Comparison of ENCODE assay signal across 8 cellular contexts in genomic region chr15:67968564-67969440, GRCh38.
A peak's percentile ranks its signal among the peaks of the same experiment; 100 is the strongest.
DNase-seq lines count a peak whose midpoint lies in the region; ATAC-seq and TF ChIP-seq lines count a peak whose summit lies in the region.

No MANE protein-coding gene starts in this region.

- ATAC-seq in HG03442 (IDR thresholded peaks at IDR 0.05; ENCODE audit: unreplicated experiment), result no peak
- no peak for ATAC-seq in natural killer cell treated with Interleukin-12 subunit alpha and Interleukin-12 subunit beta and Interleukin-15 and Interleukin-18, amount 100 ng/mL, for 72 hours
- no peak for ATAC-seq in HG02840 (IDR thresholded peaks at IDR 0.05; ENCODE audit: low FRiP score, unreplicated experiment)

- intact Hi-C loops in sigmoid colon (cut with DNase I), result loop anchor here (5.0 kb wide), 1 partner anchor 52 kb away; no protein-coding TSS in a partner anchor
- intact Hi-C loops in activated CD4-positive, alpha-beta memory T cell treated with anti-CD3 and anti-CD28 coated beads for 36 hours (cut with micrococcal nuclease), result no loop called here

- H3K9ac ChIP-seq in NT2/D1 (ENCODE audit: insufficient read length, low read depth), result no peak overlapping the region
- H3K9ac ChIP-seq in endodermal cell (ENCODE audit: extremely low read depth, low read length, poor library complexity, severe bottlenecking), result no peak overlapping the region

- peaks cover 7% of the 10 kb centered on the region for H3K27me3 Mint-ChIP-seq in endodermal cell (ENCODE audit: insufficient read depth)
- peaks cover 31% of the 10 kb centered on the region for H3K27me3 Mint-ChIP-seq in activated CD4-positive, alpha-beta memory T cell treated with anti-CD3 and anti-CD28 coated beads for 36 hours
- peaks cover 27 to 40% of the 10 kb centered on the region in 2 donors for H3K27me3 Mint-ChIP-seq in natural killer cell treated with Interleukin-12 subunit alpha and Interleukin-12 subunit beta and Interleukin-15 and Interleukin-18, amount 100 ng/mL, for 72 hours

- no peaks in the 10 kb centered on the region for H3K9me3 ChIP-seq in NT2/D1 (ENCODE audit: insufficient read depth, low read length)
- H3K9me3 ChIP-seq in endodermal cell (ENCODE audit: control insufficient read depth, low read length), result no peaks in the 10 kb centered on the region
- no peaks in the 10 kb centered on the region for H3K9me3 ChIP-seq in sigmoid colon

- CTCF ChIA-PET in activated CD4-positive, alpha-beta memory T cell treated with anti-CD3 and anti-CD28 coated beads for 36 hours (lab: Charles Lee), result interaction anchor here (0.6 kb wide), 1 partner anchor 112 kb away, joined by 3 read pairs; no protein-coding TSS in a partner anchor

- no peaks in the 10 kb centered on the region for H3K27me3 ChIP-seq in NT2/D1 (ENCODE audit: insufficient read depth, insufficient read length)
- no peaks in the 10 kb centered on the region for H3K27me3 ChIP-seq in endodermal cell (ENCODE audit: control insufficient read depth, insufficient read depth, low read length, poor library complexity, severe bottlenecking)
- H3K27me3 ChIP-seq in sigmoid colon, result no peaks in the 10 kb centered on the region

- peak overlapping the region; percentile 66 for H3K4me3 Mint-ChIP-seq in endodermal cell
- no peak overlapping the region for H3K4me3 Mint-ChIP-seq in activated CD4-positive, alpha-beta memory T cell treated with anti-CD3 and anti-CD28 coated beads for 36 hours
- H3K4me3 Mint-ChIP-seq in natural killer cell treated with Interleukin-12 subunit alpha and Interleukin-12 subunit beta and Interleukin-15 and Interleukin-18, amount 100 ng/mL, for 72 hours, result no peak overlapping the region

- peaks cover 14% of the 10 kb centered on the region for H3K4me1 Mint-ChIP-seq in endodermal cell
- peaks cover 3% of the 10 kb centered on the region for H3K4me1 Mint-ChIP-seq in activated CD4-positive, alpha-beta memory T cell treated with anti-CD3 and anti-CD28 coated beads for 36 hours (ENCODE audit: low read depth)
- no peaks in the 10 kb centered on the region for H3K4me1 Mint-ChIP-seq in natural killer cell treated with Interleukin-12 subunit alpha and Interleukin-12 subunit beta and Interleukin-15 and Interleukin-18, amount 100 ng/mL, for 72 hours (ENCODE audit: low read depth in 2 of 2)

- TF ChIP-seq EP300 in sigmoid colon (IDR thresholded peaks at IDR 0.05), result no peak

- H3K9me3 Mint-ChIP-seq in endodermal cell, result no peaks in the 10 kb centered on the region
- H3K9me3 Mint-ChIP-seq in activated CD4-positive, alpha-beta memory T cell treated with anti-CD3 and anti-CD28 coated beads for 36 hours, result no peaks in the 10 kb centered on the region
- H3K9me3 Mint-ChIP-seq in natural killer cell treated with Interleukin-12 subunit alpha and Interleukin-12 subunit beta and Interleukin-15 and Interleukin-18, amount 100 ng/mL, for 72 hours, result no peaks in the 10 kb centered on the region

- no peak for TF ChIP-seq POLR2A in sigmoid colon (IDR thresholded peaks at IDR 0.05)

- DNase-seq in NT2/D1 (ENCODE audit: low read depth, low spot score) (no peak), endodermal cell (no peak), sigmoid colon (no peak)
- no peak for DNase-seq in activated CD4-positive, alpha-beta memory T cell treated with anti-CD3 and anti-CD28 coated beads for 36 hours
- no peak for DNase-seq in natural killer cell treated with Interleukin-12 subunit alpha and Interleukin-12 subunit beta and Interleukin-15 and Interleukin-18, amount 100 ng/mL, for 72 hours (ENCODE audit: low spot score)

- WGBS in endodermal cell (ENCODE audit: insufficient coverage in 1 of 2, insufficient read length in 1 of 2), 2 experiments, result 67 to 70% methylated on average over 5 to 8 of the region's 9 CpGs
- 62 to 64% methylated on average over 9 of the region's 9 CpGs for WGBS in sigmoid colon, 2 donors

- TF ChIP-seq CTCF in endodermal cell (conservative IDR thresholded peaks at IDR 0.05) (no peak), sigmoid colon (IDR thresholded peaks at IDR 0.05) (no peak)

- no peaks in the 10 kb centered on the region for H3K36me3 Mint-ChIP-seq in endodermal cell (ENCODE audit: low read depth)
- no peaks in the 10 kb centered on the region for H3K36me3 Mint-ChIP-seq in activated CD4-positive, alpha-beta memory T cell treated with anti-CD3 and anti-CD28 coated beads for 36 hours
- H3K36me3 Mint-ChIP-seq in natural killer cell treated with Interleukin-12 subunit alpha and Interleukin-12 subunit beta and Interleukin-15 and Interleukin-18, amount 100 ng/mL, for 72 hours, result no peaks in the 10 kb centered on the region

- POLR2A ChIA-PET in activated CD4-positive, alpha-beta memory T cell treated with anti-CD3 and anti-CD28 coated beads for 36 hours (lab: Charles Lee), result no interaction called here

- no peaks in the 10 kb centered on the region for H3K4me1 ChIP-seq in NT2/D1 (ENCODE audit: insufficient read depth, insufficient read length)
- peaks cover 4% of the 10 kb centered on the region for H3K4me1 ChIP-seq in endodermal cell (ENCODE audit: control insufficient read depth, insufficient read depth, low read length)
- peaks cover 0 to 28% (median 17%) of the 10 kb centered on the region in 4 donors for H3K4me1 ChIP-seq in sigmoid colon

- H3K27ac ChIP-seq in endodermal cell (ENCODE audit: low read depth, low read length) (peak overlapping the region; percentile 71), sigmoid colon (peak overlapping the region in 3 of 4 donors; percentile 70 to 73 (median 71))

- H3K36me3 ChIP-seq in NT2/D1 (ENCODE audit: insufficient read depth, insufficient read length, low read length), result no peaks in the 10 kb centered on the region
- H3K36me3 ChIP-seq in endodermal cell (ENCODE audit: control insufficient read depth, insufficient read depth, low read length), result no peaks in the 10 kb centered on the region
- H3K36me3 ChIP-seq in sigmoid colon, result no peaks in the 10 kb centered on the region

- H3K4me3 ChIP-seq in GM08714 (ENCODE audit: low read length) (peak overlapping the region; percentile 22; the same call in 1 of the 2 replicates), NT2/D1 (ENCODE audit: insufficient read length, low read depth) (peak overlapping the region; percentile 54), endodermal cell (ENCODE audit: low read length) (peak overlapping the region; percentile 67), sigmoid colon (peak overlapping the region in 3 of 4 donors; percentile 39 to 44 (median 43))

- no peak overlapping the region for H3K27ac Mint-ChIP-seq in endodermal cell
- H3K27ac Mint-ChIP-seq in activated CD4-positive, alpha-beta memory T cell treated with anti-CD3 and anti-CD28 coated beads for 36 hours, result no peak overlapping the region
- H3K27ac Mint-ChIP-seq in natural killer cell treated with Interleukin-12 subunit alpha and Interleukin-12 subunit beta and Interleukin-15 and Interleukin-18, amount 100 ng/mL, for 72 hours, result no peak overlapping the region
